ENCODE assay signal across 13 cellular contexts in genomic region chr6:96089173-96089572, GRCh38.
A peak's percentile ranks its signal among the peaks of the same experiment; 100 is the strongest.
DNase-seq lines count a peak whose midpoint lies in the region; ATAC-seq and TF ChIP-seq lines count a peak whose summit lies in the region.
"Had no signal": no experiment of that assay in that cellular context is flagged by ENCODE, and none has a peak within 500 bp of the region (broad histone marks: within the 10 kb centered on the region; RNA-seq: fewer than 3 reads in every experiment).

No MANE protein-coding gene starts in this region.

- no peaks in the 10 kb centered on the region for H3K36me3 Mint-ChIP-seq in type B pancreatic cell
- H3K36me3 Mint-ChIP-seq in activated T-cell treated with anti-CD3 and anti-CD28 coated beads, Interleukin-2, amount 50 U/mL, for 4 hours (ENCODE audit: insufficient read depth), result no peaks in the 10 kb centered on the region
- H3K36me3 Mint-ChIP-seq: T-cell had no signal

- no peak overlapping the region for H3K27ac Mint-ChIP-seq in type B pancreatic cell
- H3K27ac Mint-ChIP-seq: T-cell had no signal

- TF ChIP-seq CTCF in foreskin keratinocyte (conservative IDR thresholded peaks at IDR 0.05), result peak; percentile 51
- peak; percentile 65 for TF ChIP-seq CTCF in type B pancreatic cell (conservative IDR thresholded peaks at IDR 0.05)

- H3K4me1 ChIP-seq in NT2/D1 (ENCODE audit: insufficient read depth, insufficient read length) (no peaks in the 10 kb centered on the region), foreskin keratinocyte (no peaks in the 10 kb centered on the region)
- H3K4me1 ChIP-seq: prostate gland had no signal

- H3K36me3 ChIP-seq in NT2/D1 (ENCODE audit: insufficient read depth, insufficient read length, low read length), result no peaks in the 10 kb centered on the region
- H3K36me3 ChIP-seq: prostate gland, thoracic aorta had no signal

- H3K27me3 Mint-ChIP-seq in type B pancreatic cell, result no peaks in the 10 kb centered on the region
- no peaks in the 10 kb centered on the region for H3K27me3 Mint-ChIP-seq in activated T-cell treated with anti-CD3 and anti-CD28 coated beads, Interleukin-2, amount 50 U/mL, for 4 hours (ENCODE audit: low read depth)
- H3K27me3 Mint-ChIP-seq: T-cell had no signal

- no peak overlapping the region for H3K9ac ChIP-seq in NT2/D1 (ENCODE audit: insufficient read length, low read depth)

- H3K27ac ChIP-seq in foreskin keratinocyte, result no peak overlapping the region
- H3K27ac ChIP-seq: prostate gland, thoracic aorta had no signal

- H3K9me3 Mint-ChIP-seq in type B pancreatic cell, result no peaks in the 10 kb centered on the region
- H3K9me3 Mint-ChIP-seq in activated T-cell treated with anti-CD3 and anti-CD28 coated beads, Interleukin-2, amount 50 U/mL, for 4 hours, result peaks cover 5% of the 10 kb centered on the region

- ATAC-seq in foreskin keratinocyte (peak; percentile 38), GM21529 (IDR thresholded peaks at IDR 0.05; ENCODE audit: unreplicated experiment) (no peak), HG03025 (IDR thresholded peaks at IDR 0.05; ENCODE audit: low FRiP score, unreplicated experiment) (no peak)
- no peak for ATAC-seq in activated T-cell treated with anti-CD3 and anti-CD28 coated beads, Interleukin-2, amount 50 U/mL, for 4 hours
- ATAC-seq: left colon, T-cell had no signal

- no peaks in the 10 kb centered on the region for H3K9me3 ChIP-seq in NT2/D1 (ENCODE audit: insufficient read depth, low read length)
- H3K9me3 ChIP-seq: prostate gland, thoracic aorta had no signal

- H3K4me3 Mint-ChIP-seq in type B pancreatic cell, result no peak overlapping the region
- no peak overlapping the region for H3K4me3 Mint-ChIP-seq in activated T-cell treated with anti-CD3 and anti-CD28 coated beads, Interleukin-2, amount 50 U/mL, for 4 hours
- H3K4me3 Mint-ChIP-seq: T-cell had no signal

- H3K4me1 Mint-ChIP-seq in type B pancreatic cell (ENCODE audit: unreplicated experiment), result no peaks in the 10 kb centered on the region
- no peaks in the 10 kb centered on the region for H3K4me1 Mint-ChIP-seq in activated T-cell treated with anti-CD3 and anti-CD28 coated beads, Interleukin-2, amount 50 U/mL, for 4 hours (ENCODE audit: low read depth)
- H3K4me1 Mint-ChIP-seq: T-cell had no signal

- no peak overlapping the region for H3K4me3 ChIP-seq in NT2/D1 (ENCODE audit: insufficient read length, low read depth)
- H3K4me3 ChIP-seq: prostate gland, thoracic aorta had no signal

- DNase-seq in SIG-M5 treated with dmso at 0.1 percent for 504 hours (lab: John Stamatoyannopoulos, UW; ENCODE audit: unreplicated experiment) (peak; percentile 1), SIG-M5 (lab: John Stamatoyannopoulos, UW) (no peak), NT2/D1 (ENCODE audit: low read depth, low spot score) (peak; percentile 36), foreskin keratinocyte (peak in 1 of 2 donors; percentile 15), type B pancreatic cell (ENCODE audit: extremely low spot score, unreplicated experiment) (no peak)
- DNase-seq in activated T-cell treated with anti-CD3 and anti-CD28 coated beads, Interleukin-2, amount 50 U/mL, for 4 hours, result no peak
- DNase-seq: left colon, NCI-H446, T-cell had no signal

- H3K27me3 ChIP-seq in NT2/D1 (ENCODE audit: insufficient read depth, insufficient read length) (no peaks in the 10 kb centered on the region), foreskin keratinocyte (no peaks in the 10 kb centered on the region)

Comparison
In these comparisons a context has a peak if more than half of its experiments do, and no peak if none do; other contexts are left out.
1. DNase-seq: peak in SIG-M5 treated with dmso at 0.1 percent for 504 hours (single experiment) and NT2/D1 (single experiment); none in SIG-M5 (single experiment), type B pancreatic cell (single experiment) and activated T-cell treated with anti-CD3 and anti-CD28 coated beads, Interleukin-2, amount 50 U/mL, for 4 hours (single experiment).